In genomic region chr4:109368661-109369060, GRCh38 we compare ENCODE assay signal across 19 cellular contexts.
"Had no signal": no experiment of that assay in that cellular context is flagged by ENCODE, and none has a peak within 500 bp of the region (broad histone marks: within the 10 kb centered on the region; RNA-seq: fewer than 3 reads in every experiment).

No MANE protein-coding gene starts in this region.

- H3K4me3 ChIP-seq: left lung, lung, sigmoid colon, upper lobe of left lung had no signal

- DNase-seq: activated CD4-positive, alpha-beta memory T cell treated with anti-CD3 and anti-CD28 coated beads for 36 hours; activated CD4-positive, alpha-beta T cell treated with anti-CD3 and anti-CD28 coated beads for 4 hours; activated gamma-delta T cell; activated naive CD4-positive, alpha-beta T cell treated with anti-CD3 and anti-CD28 coated beads, Interleukin-2, amount 50 U/mL, for 16 hours; activated naive CD8-positive, alpha-beta T cell treated with anti-CD3 and anti-CD28 coated beads, Interleukin-2, amount 50 U/mL, for 24 hours; activated T-cell treated with anti-CD3 and anti-CD28 coated beads for 4 hours; anterior cingulate cortex; central memory CD4-positive, alpha-beta T cell; effector memory CD4-positive, alpha-beta T cell; foreskin keratinocyte; left lung; occipital lobe; sigmoid colon; stimulated activated CD4-positive, alpha-beta T cell treated with anti-CD3 and anti-CD28 coated beads, Interleukin-4, amount 100 ng/mL, for 24 hours; stimulated activated naive CD4-positive, alpha-beta T cell treated with Interleukin-2 at 50 U/mL for 16 hours; T-helper 1 cell; T-helper 9 cell; upper lobe of left lung had no signal
